Comparison of ENCODE assay signal across 2 cellular contexts in the genomic region with DNA sequence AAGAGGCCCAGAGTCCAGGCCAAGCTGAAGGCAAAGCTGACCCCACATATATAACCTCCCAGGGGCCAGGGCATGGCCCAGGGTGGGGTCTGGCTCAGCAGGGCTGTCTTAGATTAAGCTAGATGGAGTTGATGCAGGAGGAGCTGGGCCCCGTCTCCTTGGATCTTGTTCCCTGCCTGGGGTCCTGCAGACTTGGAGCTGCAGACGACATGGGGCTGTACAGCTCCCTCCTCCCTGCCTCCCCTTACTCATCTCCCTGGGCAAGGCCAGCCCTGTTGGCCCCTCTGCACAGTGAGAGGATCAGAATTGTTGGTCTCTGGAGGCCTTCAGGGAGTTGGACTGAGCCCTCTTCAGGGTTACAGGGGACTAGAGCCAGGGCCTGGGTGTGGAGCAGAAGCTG.
TF ChIP-seq lines count a peak whose summit lies in the region.

No MANE protein-coding gene starts in this region.

TF ChIP-seq in GM12878, 131 proteins besides CTCF, POLR2A, EP300 and RAD21:
- TF ChIP-seq HDAC6 (IDR thresholded peaks at IDR 0.05; ENCODE audit: unreplicated experiment) (no peak), POLR2AphosphoS5 (IDR thresholded peaks at IDR 0.05; ENCODE audit: low read length) (peak; percentile 34; the same call in 1 of the 2 replicates), MYB (IDR thresholded peaks at IDR 0.05; ENCODE audit: borderline replicate concordance, low read depth, low read length) (no peak), JUND (IDR thresholded peaks at IDR 0.05; ENCODE audit: low read depth, low read length) (no peak), YBX1 (IDR thresholded peaks at IDR 0.05) (no peak), CREM (IDR thresholded peaks at IDR 0.05; ENCODE audit: low read depth) (no peak)

TF ChIP-seq in HepG2, 621 proteins besides CTCF, POLR2A, EP300 and RAD21:
- TF ChIP-seq CCAR2 (optimal IDR thresholded peaks at IDR 0.05; ENCODE audit: low read depth, low read length), result no peak
- peak; percentile 68; the same call in 1 of the 2 replicates for TF ChIP-seq ZNF121 (CRISPR knock-in tag; IDR thresholded peaks at IDR 0.05)
